In genomic region chr12:100141998-100142850, GRCh38 we compare ENCODE assay signal across 8 cellular contexts. TPM values are rescaled to one million over a fixed set of nuclear protein-coding genes. Genes with fewer than 3 reads are reported as not detected.
DNase-seq lines count a peak whose midpoint lies in the region; ATAC-seq and TF ChIP-seq lines count a peak whose summit lies in the region.

No MANE protein-coding gene starts in this region.

- peak; percentile 64 to 89 for TF ChIP-seq POLR2A in adrenal gland (IDR thresholded peaks at IDR 0.05)

- H3K27me3 ChIP-seq in adrenal gland (no peaks in the 10 kb centered on the region), right cardiac atrium (ENCODE audit: control insufficient read depth, insufficient read depth) (no peaks in the 10 kb centered on the region)

- no peaks in the 10 kb centered on the region for H3K9me3 ChIP-seq in adrenal gland (replicated peaks in 1 of 3)
- H3K9me3 ChIP-seq in right cardiac atrium (ENCODE audit: control insufficient read depth, low read length): no peaks in the 10 kb centered on the region

- intact Hi-C loops in adrenal gland (cut with DNase I): no loop called here
- intact Hi-C loops in right cardiac atrium (cut with DNase I): loop anchor here in 1 of 4 donors (5.0 kb wide), 1 partner anchor 60 kb away; the partner anchor contains the start of gene ACTR6

- no peak for TF ChIP-seq CTCF in adrenal gland (IDR thresholded peaks at IDR 0.05)

- H3K36me3 ChIP-seq in adrenal gland (replicated peaks in 1 of 2): no peaks in the 10 kb centered on the region

- ATAC-seq in GM19467 (IDR thresholded peaks at IDR 0.05; ENCODE audit: unreplicated experiment): peak; percentile 43
- peak; percentile 28 for ATAC-seq in HG03565 (IDR thresholded peaks at IDR 0.05; ENCODE audit: unreplicated experiment)
- peak; percentile 73 to 78 for ATAC-seq in right cardiac atrium

- WGBS in adrenal gland, 4 donors: 0 to 2% (median 0%) methylated on average over 10 to 86 of the region's 86 CpGs
- WGBS in right cardiac atrium: under 1% methylated on average over 86 of the region's 86 CpGs

- H3K27ac ChIP-seq in adrenal gland (peak overlapping the region; percentile 76 to 100 (median 96)), right cardiac atrium (ENCODE audit: low read length) (peak overlapping the region; percentile 97)

- H3K4me3 ChIP-seq in adrenal gland (peak overlapping the region; percentile 10 to 94 (median 80)), right cardiac atrium (ENCODE audit: low read length) (peak overlapping the region; percentile 95)

- DNase-seq in DMS53 treated with DMSO at 0.1 percent for 48 hours (lab: John Stamatoyannopoulos, UW; ENCODE audit: unreplicated experiment) (peak; percentile 43), RPMI7951 (ENCODE audit: low read depth) (peak; percentile 23), adrenal gland (peak; percentile 48 to 68 (median 53)), right cardiac atrium (peak; percentile 47 to 79 (median 78)), putamen (ENCODE audit: low spot score) (peak; percentile 50), cerebellar nuclear complex (lab: John Stamatoyannopoulos, UW) (no peak)

- H3K4me1 ChIP-seq in adrenal gland (replicated peaks in 1 of 2) (peaks cover 8 to 43% of the 10 kb centered on the region in 2 donors), right cardiac atrium (ENCODE audit: control insufficient read depth, insufficient read depth, low read length) (peaks cover 2% of the 10 kb centered on the region)

RNA-seq across cellular contexts. Expression of gene BLTP3B, which starts 0.5 kb away (rescaled TPM):
- total RNA-seq in RPMI7951 (2014; rRNA removed; shearing (Covaris generic)): 23.1 and 27.6 TPM in 2 replicates
- total RNA-seq in adrenal gland (10 to 100 TPM; 32.2 to 50.2 (median 37.6) TPM), right cardiac atrium (10 to 100 TPM; 13.8 to 20.1 (median 15.9) TPM)
- polyA plus RNA-seq in adrenal gland (10 to 100 TPM in 1 of 3 donors, 1 to 10 TPM in 2; 6.0 to 43.5 (median 6.5) TPM), right cardiac atrium (6.5 TPM)

RNA-seq across cellular contexts. Expression of gene ACTR6, which starts 58.4 kb away (rescaled TPM):
- 24.7 and 32.0 TPM in 2 replicates for total RNA-seq in RPMI7951 (2014; rRNA removed; shearing (Covaris generic))
- 10 to 100 TPM in 7 of 8 donors, 1 to 10 TPM in 1; 5.4 to 30.1 (median 23.3) TPM for total RNA-seq in adrenal gland
- polyA plus RNA-seq in adrenal gland: 10 to 100 TPM in 2 of 3 donors, 1 to 10 TPM in 1; 9.3 to 23.9 (median 11.3) TPM
- total RNA-seq in right cardiac atrium: 10 to 100 TPM; 19.0 to 29.9 (median 23.6) TPM
- polyA plus RNA-seq in right cardiac atrium: 19.2 TPM

Comparison
In these comparisons a context has a peak if more than half of its experiments do, and no peak if none do; other contexts are left out.
1. DNase-seq: peak in DMS53 treated with DMSO at 0.1 percent for 48 hours (single experiment), RPMI7951 (single experiment), adrenal gland (7 of 7), right cardiac atrium (3 of 3) and putamen (single experiment); none in cerebellar nuclear complex (0 of 2).
2. Peak in every context shown above with its lines, with median percentiles within 50 percentile points of each other: ATAC-seq.